ENCODE assay signal across 9 cellular contexts in the genomic region with DNA sequence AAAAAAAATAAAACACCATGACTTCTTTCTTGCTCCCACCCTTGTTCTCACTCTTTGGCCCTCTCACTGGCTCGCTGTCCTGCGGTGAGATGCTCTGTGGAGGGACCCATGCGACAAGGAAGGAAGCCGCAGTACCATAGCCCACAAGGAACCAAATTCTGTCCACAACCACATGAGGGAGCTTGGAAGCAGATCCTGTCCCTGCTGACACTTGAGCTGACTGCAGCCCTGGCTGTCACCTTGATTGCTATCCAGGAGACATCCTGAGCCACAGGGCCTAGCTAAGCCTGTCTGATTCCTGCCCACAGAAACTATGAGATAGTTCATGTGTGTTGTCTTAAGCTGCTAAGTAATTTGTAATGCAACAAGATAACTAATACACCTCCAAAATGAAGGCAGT. TPM values are rescaled to one million over a fixed set of nuclear protein-coding genes. Genes with fewer than 3 reads are reported as not detected.
DNase-seq lines count a peak whose midpoint lies in the region; TF ChIP-seq lines count a peak whose summit lies in the region.
"Had no signal": no experiment of that assay in that cellular context is flagged by ENCODE, and none has a peak within 500 bp of the region (broad histone marks: within the 10 kb centered on the region; RNA-seq: fewer than 3 reads in every experiment).

No MANE protein-coding gene starts in this region.

- H3K4me3 ChIP-seq in spleen (no peak overlapping the region), neuronal stem cell (ENCODE audit: low read length in 2 of 2) (no peak overlapping the region), Karpas-422 (ENCODE audit: low read length) (no peak overlapping the region)

- peak; percentile 51 for TF ChIP-seq CTCF in C4-2B (conservative IDR thresholded peaks at IDR 0.05)
- TF ChIP-seq CTCF in GM13977 (IDR thresholded peaks at IDR 0.05; ENCODE audit: extremely low read depth, insufficient read depth, missing control alignments), result peak; percentile 36
- TF ChIP-seq CTCF in RWPE1 (conservative IDR thresholded peaks at IDR 0.05; ENCODE audit: low read depth), result no peak; the same call in 1 of the 2 replicates
- TF ChIP-seq CTCF in spleen (IDR thresholded peaks at IDR 0.05 in 8 of 11, conservative IDR thresholded peaks at IDR 0.05 in 3 of 11), result peak in 10 of 11 experiments; percentile 15 to 60 (median 50)

- no peak overlapping the region for H3K18ac ChIP-seq in neuronal stem cell (ENCODE audit: low read length)

- H4K8ac ChIP-seq in neuronal stem cell (ENCODE audit: low read depth, low read length), result no peak overlapping the region

- H3K27ac ChIP-seq in C4-2B, result no peak overlapping the region
- peak overlapping the region; percentile 55 for H3K27ac ChIP-seq in RWPE1
- H3K27ac ChIP-seq in spleen, result no peak overlapping the region
- H3K27ac ChIP-seq in neuronal stem cell (replicated peaks; ENCODE audit: low read length), result no peak overlapping the region
- no peak overlapping the region for H3K27ac ChIP-seq in Karpas-422 (ENCODE audit: low read length)
- H3K27ac ChIP-seq: epithelial cell of prostate had no signal

- H3K9me3 ChIP-seq in spleen (no peaks in the 10 kb centered on the region), neuronal stem cell (replicated peaks in 1 of 2; ENCODE audit: control insufficient read depth in 2 of 2, insufficient read depth in 1 of 2, low read depth in 1 of 2, low read length in 2 of 2) (no peaks in the 10 kb centered on the region), Karpas-422 (ENCODE audit: low read length) (no peaks in the 10 kb centered on the region)

- H3K27me3 ChIP-seq in spleen (replicated peaks in 1 of 7), result peaks cover 0 to 15% (median 0%) of the 10 kb centered on the region in 7 donors
- H3K27me3 ChIP-seq in neuronal stem cell (ENCODE audit: control insufficient read depth in 3 of 3, insufficient read depth in 3 of 3, low read depth in 1 of 3, low read length in 3 of 3), result peaks cover 0 to 23% (median 8%) of the 10 kb centered on the region in 3 experiments
- H3K27me3 ChIP-seq in Karpas-422 (ENCODE audit: low read length), result no peaks in the 10 kb centered on the region

- H3K9me2 ChIP-seq in Karpas-422 (replicated peaks; ENCODE audit: insufficient read depth, low read length), result no peaks in the 10 kb centered on the region

- no peak for TF ChIP-seq POLR2A in spleen (IDR thresholded peaks at IDR 0.05)

- no peak overlapping the region for H3K9ac ChIP-seq in neuronal stem cell (ENCODE audit: low read depth, low read length, poor library complexity)
- H3K9ac ChIP-seq in Karpas-422 (ENCODE audit: low read length), result no peak overlapping the region

- no peaks in the 10 kb centered on the region for H3K79me1 ChIP-seq in neuronal stem cell (ENCODE audit: low read depth, low read length)

- DNase-seq in GM13977 (ENCODE audit: low spot score), result no peak
- no peak for DNase-seq in RWPE1 (ENCODE audit: low spot score)
- peak in 31 of 42 donors; percentile 47 to 84 (median 66) for DNase-seq in head of caudate nucleus
- no peak for DNase-seq in spleen
- no peak for DNase-seq in neuronal stem cell (ENCODE audit: low spot score)
- no peak for DNase-seq in activated CD4-positive, CD25-positive, alpha-beta regulatory T cell treated with anti-CD3 and anti-CD28 coated beads, Interleukin-2, amount 50 U/mL, for 72 hours
- DNase-seq in Karpas-422, result no peak

- H3K36me3 ChIP-seq in spleen (no peaks in the 10 kb centered on the region), neuronal stem cell (replicated peaks in 1 of 2; ENCODE audit: control insufficient read depth in 2 of 2, insufficient read depth in 2 of 2, low read length in 2 of 2) (no peaks in the 10 kb centered on the region), Karpas-422 (ENCODE audit: insufficient read depth, low read length) (no peaks in the 10 kb centered on the region)

- no peak overlapping the region for H3K23ac ChIP-seq in neuronal stem cell (ENCODE audit: low read depth, low read length, poor library complexity)

- no peak overlapping the region for H3K4ac ChIP-seq in neuronal stem cell (ENCODE audit: low read length)

- H4K20me1 ChIP-seq in Karpas-422 (ENCODE audit: insufficient read depth, low read depth, low read length), result no peaks in the 10 kb centered on the region

- no peak overlapping the region for H4K91ac ChIP-seq in neuronal stem cell (ENCODE audit: low read depth, low read length, poor library complexity)

- in situ Hi-C loops in GM13977 (cut with MboI; ENCODE audit: low pct_unique_long_range_greater_than_20kb, low sequenced_read_pairs, unreplicated experiment), result no loop called here

- H2BK120ac ChIP-seq in neuronal stem cell (ENCODE audit: low read depth, low read length), result no peak overlapping the region

- no peak overlapping the region for H2BK15ac ChIP-seq in neuronal stem cell (ENCODE audit: low read length)

- CTCF ChIA-PET in RWPE1 (lab: Yijun Ruan, JAX), result interaction anchor here (0.6 to 1.4 kb wide), 7 partner anchors 71 to 100 kb away, joined by 3 to 9 read pairs (median 4); no protein-coding TSS in a partner anchor

- no peaks in the 10 kb centered on the region for H3K79me2 ChIP-seq in Karpas-422 (ENCODE audit: low read length)

- 21 to 37% (median 25%) methylated on average over 4 of the region's 4 CpGs for WGBS in spleen, 5 donors
- WGBS in neuronal stem cell (ENCODE audit: extremely low coverage in 2 of 2, insufficient read length in 2 of 2, insufficient replicate concordance in 1 of 2), 2 donors, result no CpG with 5 or more reads among the region's 4 CpGs

- H3K14ac ChIP-seq in neuronal stem cell (ENCODE audit: low read length), result no peak overlapping the region

- H2AFZ ChIP-seq in neuronal stem cell (ENCODE audit: low read length) (no peak overlapping the region), Karpas-422 (ENCODE audit: low read length) (no peak overlapping the region)

- H3K4me2 ChIP-seq in neuronal stem cell (ENCODE audit: insufficient read depth, low read length, poor library complexity, severe bottlenecking), result no peak overlapping the region
- no peak overlapping the region for H3K4me2 ChIP-seq in Karpas-422 (ENCODE audit: low read depth, low read length, poor library complexity, severe bottlenecking)

- intact Hi-C loops in head of caudate nucleus (cut with DNase I) (loop anchor here (5.0 kb wide), 2 partner anchors 86 to 99 kb away; no protein-coding TSS in a partner anchor), spleen (cut with DNase I; ENCODE audit: low total_unique reads) (loop anchor here (10.0 kb wide), 2 partner anchors 81 to 89 kb away; partner anchors contain the start of gene MT1X)

- no peak overlapping the region for H2BK12ac ChIP-seq in neuronal stem cell (ENCODE audit: low read length)

- H2AK5ac ChIP-seq in neuronal stem cell (ENCODE audit: low read depth, low read length), result no peak overlapping the region

- H2BK5ac ChIP-seq in neuronal stem cell (ENCODE audit: low read length), result no peak overlapping the region

- H3K4me1 ChIP-seq in spleen (peaks cover 8 to 39% (median 19%) of the 10 kb centered on the region in 6 donors), neuronal stem cell (ENCODE audit: control insufficient read depth in 2 of 2, insufficient read depth in 1 of 2, low read depth in 1 of 2, low read length in 2 of 2) (peaks cover 3 to 4% of the 10 kb centered on the region in 2 donors), Karpas-422 (ENCODE audit: low read length) (peaks cover 6% of the 10 kb centered on the region)

- POLR2A ChIA-PET in RWPE1 (lab: Yijun Ruan, JAX; ENCODE audit: low non-redundant PET), result interaction anchor here (0.7 kb wide), 1 partner anchor 80 kb away, joined by 3 read pairs; no protein-coding TSS in a partner anchor

RNA-seq across cellular contexts. Expression of gene MT2A, which starts 4.8 kb away (rescaled TPM):
- 10 to 100 TPM; 25.3 to 96.9 (median 43.8) TPM for total RNA-seq in spleen
- polyA plus RNA-seq in spleen, result 100 to 1,000 TPM in 2 of 3 donors, 10 to 100 TPM in 1; 73.3 to 176 (median 112) TPM
- polyA plus RNA-seq in neuronal stem cell (2013, experiment 1 of 2), result 3.5 TPM
- 3.5 TPM for polyA plus RNA-seq in neuronal stem cell (2013, experiment 2 of 2)
- 292 and 385 TPM in 2 replicates for total RNA-seq in Karpas-422 (2014; rRNA removed; shearing (Covaris generic); ENCODE audit: low replicate concordance)

RNA-seq across cellular contexts. Expression of gene MT3, which starts 14.3 kb away (rescaled TPM):
- under 1 TPM in 1 of 7 donors, not detected in 6; 0.77 TPM for total RNA-seq in spleen
- 10 to 100 TPM in 1 of 3 donors, 1 to 10 TPM in 1, not detected in 1; 1.5 to 11.5 TPM for polyA plus RNA-seq in spleen
- not detected for polyA plus RNA-seq in neuronal stem cell (2013, experiment 1 of 2)
- polyA plus RNA-seq in neuronal stem cell (2013, experiment 2 of 2), result not detected
- not detected in 2 replicates for total RNA-seq in Karpas-422 (2014; rRNA removed; shearing (Covaris generic); ENCODE audit: low replicate concordance)

RNA-seq across cellular contexts. Expression of gene MT1E, which starts 22.0 kb away (rescaled TPM):
- total RNA-seq in spleen, result 10 to 100 TPM in 6 of 7 donors, 1 to 10 TPM in 1; 2.5 to 49.6 (median 19.7) TPM
- polyA plus RNA-seq in spleen, result 10 to 100 TPM; 21.0 to 34.0 (median 33.0) TPM
- polyA plus RNA-seq in neuronal stem cell (2013, experiment 1 of 2), result 0.35 TPM
- polyA plus RNA-seq in neuronal stem cell (2013, experiment 2 of 2), result 0.28 TPM
- not detected in 2 replicates for total RNA-seq in Karpas-422 (2014; rRNA removed; shearing (Covaris generic); ENCODE audit: low replicate concordance)

RNA-seq across cellular contexts. Expression of gene MT1M, which starts 28.9 kb away (rescaled TPM):
- 1 to 10 TPM in 6 of 7 donors, under 1 TPM in 1; 0.44 to 6.1 (median 3.5) TPM for total RNA-seq in spleen
- polyA plus RNA-seq in spleen, result 10 to 100 TPM in 1 of 3 donors, 1 to 10 TPM in 1, under 1 TPM in 1; 0.93 to 11.8 (median 7.6) TPM
- not detected for polyA plus RNA-seq in neuronal stem cell (2013, experiment 1 of 2)
- not detected for polyA plus RNA-seq in neuronal stem cell (2013, experiment 2 of 2)
- not detected in 2 replicates for total RNA-seq in Karpas-422 (2014; rRNA removed; shearing (Covaris generic); ENCODE audit: low replicate concordance)

RNA-seq across cellular contexts. Expression of gene MT1A, which starts 34.9 kb away (rescaled TPM):
- total RNA-seq in spleen, result 10 to 100 TPM in 1 of 7 donors, 1 to 10 TPM in 2, not detected in 4; 1.5 to 27.3 (median 1.5) TPM
- polyA plus RNA-seq in spleen, result 10 to 100 TPM in 1 of 3 donors, 1 to 10 TPM in 2; 1.1 to 14.2 (median 8.5) TPM
- polyA plus RNA-seq in neuronal stem cell (2013, experiment 1 of 2), result not detected
- not detected for polyA plus RNA-seq in neuronal stem cell (2013, experiment 2 of 2)
- not detected in 2 replicates for total RNA-seq in Karpas-422 (2014; rRNA removed; shearing (Covaris generic); ENCODE audit: low replicate concordance)

Comparison
In these comparisons a context has a peak if more than half of its experiments do, and no peak if none do; other contexts are left out.
1. DNase-seq: peak in head of caudate nucleus (31 of 42); none in GM13977 (single experiment), RWPE1 (single experiment), spleen (single experiment), neuronal stem cell (single experiment), activated CD4-positive, CD25-positive, alpha-beta regulatory T cell treated with anti-CD3 and anti-CD28 coated beads, Interleukin-2, amount 50 U/mL, for 72 hours (single experiment) and Karpas-422 (single experiment).